ENCODE assay signal across 24 cellular contexts in genomic region chr4:1182313-1182712, GRCh38. TPM values are rescaled to one million over a fixed set of nuclear protein-coding genes. Genes with fewer than 3 reads are reported as not detected.
"Had no signal": no experiment of that assay in that cellular context is flagged by ENCODE, and none has a peak within 500 bp of the region (broad histone marks: within the 10 kb centered on the region; RNA-seq: fewer than 3 reads in every experiment).

No MANE protein-coding gene starts in this region.

- DNase-seq: colonic mucosa; dermis blood vessel endothelial cell; endodermal cell; erythroblast; foreskin keratinocyte; head of caudate nucleus; hippocampal formation; kidney glomerular epithelial cell; mesendoderm; naive thymus-derived CD8-positive, alpha-beta T cell; nucleus accumbens; ovary; right cardiac atrium; small intestine; stimulated activated CD4-positive, alpha-beta T cell treated with anti-CD3 and anti-CD28 coated beads, Interleukin-12 subunit alpha, Interleukin-12 subunit beta, amount 100 ng/mL, for 4 hours; stimulated activated naive CD8-positive, alpha-beta T cell treated with anti-CD3 and anti-CD28 coated beads, Interleukin-15, Interleukin-2, amounts not matched to agents 100 U/mL and 50 U/mL, for 24 hours; thyroid gland; upper lobe of left lung; uterus had no signal

- H2AFZ ChIP-seq: neural progenitor cell had no signal

- H3K9me3 ChIP-seq: colonic mucosa, ovary, suprapubic skin, thyroid gland, uterus had no signal

- H3K27me3 ChIP-seq: colonic mucosa, ovary, suprapubic skin, thyroid gland, upper lobe of left lung, uterus had no signal

- H3K36me3 ChIP-seq: colonic mucosa, neural progenitor cell, ovary, suprapubic skin, thyroid gland, upper lobe of left lung, uterus had no signal

- ATAC-seq: foreskin keratinocyte; naive thymus-derived CD8-positive, alpha-beta T cell; right cardiac atrium; stimulated activated naive CD8-positive, alpha-beta T cell treated with anti-CD3 and anti-CD28 coated beads, Interleukin-15, Interleukin-2, amounts not matched to agents 100 U/mL and 50 U/mL, for 24 hours had no signal

- H3K4me2 ChIP-seq: neural progenitor cell had no signal

- H3K36me3 Mint-ChIP-seq: neural progenitor cell had no signal

- H3K4me1 ChIP-seq: colonic mucosa, neural progenitor cell, thyroid gland had no signal

- FAIRE-seq: endothelial cell of umbilical vein, islet of Langerhans, small intestine had no signal

- H3K4me3 Mint-ChIP-seq: endodermal cell; naive thymus-derived CD8-positive, alpha-beta T cell; neural progenitor cell had no signal

- H3K9ac ChIP-seq: neural progenitor cell had no signal

- H3K4me1 Mint-ChIP-seq: endodermal cell, neural progenitor cell had no signal

- H3K27ac ChIP-seq: colonic mucosa, foreskin keratinocyte, neural progenitor cell, ovary, suprapubic skin, thyroid gland, upper lobe of left lung had no signal

- H3K27ac Mint-ChIP-seq: endodermal cell, neural progenitor cell, progenitor cell of endocrine pancreas had no signal

- H3K4me3 ChIP-seq: colonic mucosa, neural progenitor cell, ovary, suprapubic skin, thyroid gland, upper lobe of left lung, uterus had no signal

RNA-seq across cellular contexts. Expression of gene SPON2, which starts 9.9 kb away (rescaled TPM):
- total RNA-seq: endothelial cell of umbilical vein had no signal
